ENCODE assay signal across 7 cellular contexts in genomic region chr1:29756046-29756445, GRCh38.
DNase-seq lines count a peak whose midpoint lies in the region; TF ChIP-seq lines count a peak whose summit lies in the region.
"Not testable (repeated sequence)": the region's sequence is repeated elsewhere in the genome, so short reads cannot be mapped to it uniquely, and the experiment has no call there.

No MANE protein-coding gene starts in this region.

- not testable (repeated sequence) for TF ChIP-seq RAD21 in SK-N-SH (IDR thresholded peaks at IDR 0.05; ENCODE audit: low read length)

- not testable (repeated sequence) for H3K4me3 Mint-ChIP-seq in endodermal cell; osteocyte (ENCODE audit: unreplicated experiment)

- peaks cover 0 to 46% of the 10 kb centered on the region in 2 experiments; a peak in 1 of 4 replicates for H3K4me1 ChIP-seq in SK-N-SH (ENCODE audit: control insufficient read depth in 1 of 2, insufficient read depth in 2 of 2, low read depth in 1 of 2, low read length in 1 of 2)
- H3K4me1 ChIP-seq in endodermal cell (ENCODE audit: control insufficient read depth, insufficient read depth, low read length): not testable (repeated sequence)

- not testable (repeated sequence) for H3K27me3 Mint-ChIP-seq in endodermal cell (ENCODE audit: insufficient read depth); osteocyte (ENCODE audit: unreplicated experiment)

- not testable (repeated sequence) for H2AFZ ChIP-seq in SK-N-SH (ENCODE audit: low read depth)

- TF ChIP-seq EP300 in SK-N-SH (IDR thresholded peaks at IDR 0.05; ENCODE audit: borderline replicate concordance in 1 of 2, low read depth in 1 of 2, low read length in 1 of 2): not testable (repeated sequence)

- TF ChIP-seq CTCF in SK-N-SH (IDR thresholded peaks at IDR 0.05); endodermal cell (conservative IDR thresholded peaks at IDR 0.05); osteocyte (IDR thresholded peaks at IDR 0.05): not testable (repeated sequence)

- H3K36me3 Mint-ChIP-seq in endodermal cell (ENCODE audit: low read depth); osteocyte (ENCODE audit: unreplicated experiment): not testable (repeated sequence)

- not testable (repeated sequence) for H3K27me3 ChIP-seq in H7 (ENCODE audit: control insufficient read depth, insufficient read depth, low read length); SK-N-SH (ENCODE audit: insufficient read depth); endodermal cell (ENCODE audit: control insufficient read depth, insufficient read depth, low read length, poor library complexity, severe bottlenecking)

- POLR2A ChIA-PET in SK-N-SH (lab: Yijun Ruan, JAX): not testable (repeated sequence)

- H3K9me3 Mint-ChIP-seq in endodermal cell; osteocyte (ENCODE audit: unreplicated experiment): not testable (repeated sequence)

- not testable (repeated sequence) for H3K27ac Mint-ChIP-seq in endodermal cell; osteocyte (ENCODE audit: unreplicated experiment)

- not testable (repeated sequence) for H4K20me1 ChIP-seq in SK-N-SH (ENCODE audit: insufficient read depth)

- H3K27ac ChIP-seq in SK-N-SH (ENCODE audit: low read depth in 2 of 2, low read length in 1 of 2): peak overlapping the region in 1 of 2 experiments; percentile 84; a peak in 1 of 4 replicates
- H3K27ac ChIP-seq in endodermal cell (ENCODE audit: low read depth, low read length): not testable (repeated sequence)

- H3K36me3 ChIP-seq in H7 (replicated peaks; ENCODE audit: control insufficient read depth, insufficient read depth, low read length); SK-N-SH (replicated peaks in 1 of 2; ENCODE audit: control insufficient read depth in 1 of 2, insufficient read depth in 2 of 2, low read length in 1 of 2); endodermal cell (ENCODE audit: control insufficient read depth, insufficient read depth, low read length): not testable (repeated sequence)

- 7% methylated on average over 3 of the region's 7 CpGs for WGBS in SK-N-SH (ENCODE audit: low lambda C conversion rate)
- 88 to 100% methylated on average over 1 to 2 of the region's 7 CpGs for WGBS in endodermal cell (ENCODE audit: insufficient coverage in 1 of 2, insufficient read length in 1 of 2), 2 experiments

- DNase-seq in H7: peak; percentile 27
- peak; percentile 30 for DNase-seq in NCI-H524 treated with DMSO at 0.1 percent for 48 hours (lab: John Stamatoyannopoulos, UW)
- peak; percentile 43 for DNase-seq in SK-N-SH
- peak; percentile 20 for DNase-seq in endodermal cell
- peak; percentile 9 for DNase-seq in islet precursor cell
- DNase-seq in osteocyte (ENCODE audit: extremely low spot score, unreplicated experiment): peak; percentile 34
- peak; percentile 8 for DNase-seq in ureter (ENCODE audit: low spot score)

- H3K79me2 ChIP-seq in SK-N-SH (ENCODE audit: insufficient read depth): not testable (repeated sequence)

- not testable (repeated sequence) for H3K4me2 ChIP-seq in SK-N-SH

- CTCF ChIA-PET in SK-N-SH (lab: Yijun Ruan, JAX): interaction anchor here (0.6 to 2.2 kb wide), 3 partner anchors 21 to 68 kb away, joined by 3 to 7 read pairs (median 3); no protein-coding TSS in a partner anchor

- not testable (repeated sequence) for H3K9ac ChIP-seq in SK-N-SH; endodermal cell (ENCODE audit: extremely low read depth, low read length, poor library complexity, severe bottlenecking)

- H3K9me3 ChIP-seq in SK-N-SH; endodermal cell (ENCODE audit: control insufficient read depth, low read length): not testable (repeated sequence)

- not testable (repeated sequence) for H3K4me3 ChIP-seq in H7 (ENCODE audit: insufficient read depth, low read depth, low read length); SK-N-SH (ENCODE audit: low read depth in 2 of 2, low read length in 1 of 2); endodermal cell (ENCODE audit: low read length)

- H3K4me1 Mint-ChIP-seq in endodermal cell; osteocyte (ENCODE audit: unreplicated experiment): not testable (repeated sequence)

- H3F3A ChIP-seq in SK-N-SH (replicated peaks; ENCODE audit: insufficient read depth): not testable (repeated sequence)

- H3K9me2 ChIP-seq in SK-N-SH: not testable (repeated sequence)
